ENCODE assay signal across 11 cellular contexts in genomic region chr17:39923836-39924690, GRCh38. TPM values are rescaled to one million over a fixed set of nuclear protein-coding genes. Genes with fewer than 3 reads are reported as not detected.
DNase-seq lines count a peak whose midpoint lies in the region; ATAC-seq, FAIRE-seq and TF ChIP-seq lines count a peak whose summit lies in the region.
"Had no signal": no experiment of that assay in that cellular context is flagged by ENCODE, and none has a peak within 500 bp of the region (broad histone marks: within the 10 kb centered on the region; RNA-seq: fewer than 3 reads in every experiment).

No MANE protein-coding gene starts in this region.

- peaks cover 11% of the 10 kb centered on the region; the same call in 1 of the 2 replicates for H4K20me1 ChIP-seq in HepG2 (ENCODE audit: insufficient read depth, low read length)

- peaks cover 63% of the 10 kb centered on the region for H3K4me1 Mint-ChIP-seq in activated naive CD8-positive, alpha-beta T cell treated with anti-CD3 and anti-CD28 coated beads, Interleukin-2, amount 10 ng/mL, durations not matched to agents 7 days and 5 days

- peak overlapping the region; percentile 93 for H3K27ac ChIP-seq in HepG2 (ENCODE audit: extremely low read length, insufficient read depth, low read length)
- peak overlapping the region in 1 of 4 donors; percentile 30 for H3K27ac ChIP-seq in Peyer's patch
- H3K27ac ChIP-seq: right atrium auricular region had no signal

- no TSS peak for BruUV-seq in HepG2 (replicated peaks; lab: Mats Ljungman, UMichigan)

- H3K4me3 ChIP-seq in BE2C (ENCODE audit: low read depth, low read length), result no peak overlapping the region
- peak overlapping the region; percentile 29 to 96 (median 72); a peak in 5 of 6 replicates for H3K4me3 ChIP-seq in HepG2 (replicated peaks in 1 of 3; ENCODE audit: insufficient read depth in 1 of 3, low read depth in 2 of 3, low read length in 3 of 3)
- peak overlapping the region in 1 of 4 donors; percentile 11 for H3K4me3 ChIP-seq in Peyer's patch
- H3K4me3 ChIP-seq: right atrium auricular region had no signal

- H3K36me3 ChIP-seq in BE2C, result peaks cover 18% of the 10 kb centered on the region
- peaks cover 25 to 26% of the 10 kb centered on the region in 2 experiments for H3K36me3 ChIP-seq in HepG2 (replicated peaks in 1 of 2; ENCODE audit: control insufficient read depth in 1 of 2, insufficient read depth in 2 of 2, low read length in 2 of 2)
- peaks cover 0 to 35% (median 4%) of the 10 kb centered on the region in 3 donors for H3K36me3 ChIP-seq in Peyer's patch

- TF ChIP-seq POLR2A in HepG2 (IDR thresholded peaks at IDR 0.05; ENCODE audit: insufficient read depth in 1 of 2, low read depth in 2 of 2, low read length in 2 of 2) (peak; percentile 13 to 57; a peak in 2 of 4 replicates), Peyer's patch (IDR thresholded peaks at IDR 0.05) (no peak)

- ATAC-seq in activated naive CD8-positive, alpha-beta T cell treated with anti-CD3 and anti-CD28 coated beads, Interleukin-2, amount 10 ng/mL, durations not matched to agents 7 days and 5 days (ENCODE audit: low read depth), result no peak
- ATAC-seq in HepG2, result peak; percentile 66

- peaks cover 42% of the 10 kb centered on the region for H3K36me3 Mint-ChIP-seq in activated naive CD8-positive, alpha-beta T cell treated with anti-CD3 and anti-CD28 coated beads, Interleukin-2, amount 10 ng/mL, durations not matched to agents 7 days and 5 days

- TF ChIP-seq RAD21 in HepG2 (CRISPR knock-in tag; IDR thresholded peaks at IDR 0.05), result peak; percentile 60

- peak; percentile 89 for FAIRE-seq in HepG2 (lab: Jason Lieb, UNC)

- POLR2A ChIA-PET in activated naive CD8-positive, alpha-beta T cell treated with anti-CD3 and anti-CD28 coated beads, Interleukin-2, amount 10 ng/mL, durations not matched to agents 7 days and 5 days (lab: Charles Lee), result interaction anchor here (3.4 kb wide), 1 partner anchor 169 kb away, joined by 17 read pairs; no protein-coding TSS in a partner anchor
- POLR2A ChIA-PET in HepG2 (lab: Yijun Ruan, JAX), result interaction anchor here (0.5 to 5.3 kb wide), 9 partner anchors 10 to 185 kb away, joined by 3 to 47 read pairs (median 4); partner anchors contain the start of genes NR1D1 and PSMD3

- H3K27ac Mint-ChIP-seq in activated naive CD8-positive, alpha-beta T cell treated with anti-CD3 and anti-CD28 coated beads, Interleukin-2, amount 10 ng/mL, durations not matched to agents 7 days and 5 days, result peak overlapping the region; percentile 94

- in situ Hi-C loops in HepG2 (cut with HindIII; ENCODE audit: extremely low pct_ligation_motif_present, low pct_unique_long_range_greater_than_20kb), result loop anchor here (5.0 kb wide), 1 partner anchor 48 kb away; no protein-coding TSS in a partner anchor

- CTCF ChIA-PET in HepG2 (lab: Yijun Ruan, JAX; ENCODE audit: low intra/inter-chr PET ratio, low total read pairs), result no interaction called here

- 18% methylated on average over 8 of the region's 17 CpGs for WGBS in HepG2 (ENCODE audit: low lambda C conversion rate)

- H2AFZ ChIP-seq in HepG2 (ENCODE audit: low read length), result no peak overlapping the region

- H3K9me3 ChIP-seq in BE2C (no peaks in the 10 kb centered on the region), HepG2 (ENCODE audit: low read length) (no peaks in the 10 kb centered on the region), Peyer's patch (no peaks in the 10 kb centered on the region)
- H3K9me3 ChIP-seq: right atrium auricular region had no signal

- peak overlapping the region; percentile 97 for H3K4me2 ChIP-seq in HepG2 (ENCODE audit: low read depth, low read length)

- H3K9ac ChIP-seq in HepG2 (ENCODE audit: insufficient read depth, low read depth, low read length), result peak overlapping the region; percentile 90

- TF ChIP-seq EP300 in HepG2 (IDR thresholded peaks at IDR 0.05; ENCODE audit: low read depth in 2 of 2, low read length in 2 of 2) (peak in 1 of 2 experiments; percentile 92; a peak in 2 of 4 replicates), HepG2 (CRISPR knock-in tag; IDR thresholded peaks at IDR 0.05; ENCODE audit: borderline replicate concordance) (peak; percentile 98)

- H3K27me3 ChIP-seq in BE2C (no peaks in the 10 kb centered on the region), HepG2 (ENCODE audit: control insufficient read depth in 1 of 2, insufficient read depth in 2 of 2, low read length in 2 of 2) (no peaks in the 10 kb centered on the region; a peak in 1 of 5 replicates), Peyer's patch (no peaks in the 10 kb centered on the region)
- H3K27me3 ChIP-seq: right atrium auricular region had no signal

- intact Hi-C loops in HepG2 (cut with micrococcal nuclease; ENCODE audit: unreplicated experiment), result loop anchor here (10.0 kb wide), 1 partner anchor 181 kb away; the partner anchor contains the start of gene NR1D1

- H3K4me1 ChIP-seq in BE2C (peaks cover 20% of the 10 kb centered on the region), HepG2 (ENCODE audit: insufficient read depth, low read length) (peaks cover 79% of the 10 kb centered on the region), Peyer's patch (peaks cover 0 to 51% (median 16%) of the 10 kb centered on the region in 4 donors)

- peak; percentile 27; the same call in 1 of the 2 replicates for TF ChIP-seq CTCF in BE2C (IDR thresholded peaks at IDR 0.05; ENCODE audit: low read depth, low read length)
- TF ChIP-seq CTCF in HepG2 (CRISPR knock-in tag; IDR thresholded peaks at IDR 0.05), result peak; percentile 62
- TF ChIP-seq CTCF in Peyer's patch (IDR thresholded peaks at IDR 0.05), result no peak

- H3K9me3 Mint-ChIP-seq in activated naive CD8-positive, alpha-beta T cell treated with anti-CD3 and anti-CD28 coated beads, Interleukin-2, amount 10 ng/mL, durations not matched to agents 7 days and 5 days, result no peaks in the 10 kb centered on the region

- no peaks in the 10 kb centered on the region for H3K27me3 Mint-ChIP-seq in activated naive CD8-positive, alpha-beta T cell treated with anti-CD3 and anti-CD28 coated beads, Interleukin-2, amount 10 ng/mL, durations not matched to agents 7 days and 5 days

- DNase-seq in BE2C (peak; percentile 36), HCEC 1CT (peak; percentile 16), HepG2 (ENCODE audit: low spot score) (peak; percentile 97), NAMALWA (ENCODE audit: low spot score) (no peak), Peyer's patch (no peak), NCI-H748 treated with DMSO at 0.1 percent for 48 hours (lab: John Stamatoyannopoulos, UW) (no peak)
- no peak for DNase-seq in activated naive CD8-positive, alpha-beta T cell treated with anti-CD3 and anti-CD28 coated beads, Interleukin-2, amount 10 ng/mL, durations not matched to agents 7 days and 5 days
- DNase-seq in stimulated activated CD8-positive, alpha-beta memory T cell treated with anti-CD3 and anti-CD28 coated beads, Interleukin-4, amount 100 ng/mL, for 48 hours, result no peak
- DNase-seq: GF-D8 had no signal

- peak overlapping the region; percentile 89 for H3K4me3 Mint-ChIP-seq in activated naive CD8-positive, alpha-beta T cell treated with anti-CD3 and anti-CD28 coated beads, Interleukin-2, amount 10 ng/mL, durations not matched to agents 7 days and 5 days

- peaks cover 50% of the 10 kb centered on the region for H3K79me2 ChIP-seq in HepG2 (ENCODE audit: insufficient read depth, low read length)

RNA-seq across cellular contexts. Expression of gene ORMDL3, which starts 3.3 kb away (rescaled TPM):
- polyA plus RNA-seq in BE2C (2012; ENCODE audit: insufficient read depth, insufficient read length, low read depth), result 63.1 TPM
- total RNA-seq in activated naive CD8-positive, alpha-beta T cell treated with anti-CD3 and anti-CD28 coated beads, Interleukin-2, amount 10 ng/mL, durations not matched to agents 7 days and 5 days, result 100 to 1,000 TPM; 149 to 159 TPM
- total RNA-seq in HepG2 (2016; rRNA removed; fragmentation: Illumina TruSeq; extraction: Trizol) (125 and 181 TPM in 2 replicates), Peyer's patch (10 to 100 TPM; 33.0 to 97.4 (median 79.0) TPM)
- total RNA-seq in HepG2 (2016; cell fraction: cytosol; rRNA removed; fragmentation: Illumina TruSeq; extraction: Trizol; ENCODE audit: low read depth), result 52.8 and 58.2 TPM in 2 replicates
- 110 and 214 TPM in 2 replicates for total RNA-seq in HepG2 (2016; cell fraction: insoluble cytoplasmic fraction; rRNA removed; fragmentation: Illumina TruSeq; extraction: Trizol)
- total RNA-seq in HepG2 (2016; cell fraction: membrane; rRNA removed; fragmentation: Illumina TruSeq; extraction: Trizol), result 136 and 143 TPM in 2 replicates
- total RNA-seq in HepG2 (2016; cell fraction: nucleus; rRNA removed; fragmentation: Illumina TruSeq; extraction: Trizol), result 112 and 134 TPM in 2 replicates
- polyA plus RNA-seq in HepG2 (2011; rRNA removed), result 384 and 546 TPM in 2 replicates
- 330 and 331 TPM in 2 replicates for polyA plus RNA-seq in HepG2 (2011; cell fraction: cytosol; rRNA removed)
- 319 and 431 TPM in 2 replicates for polyA plus RNA-seq in HepG2 (2011; cell fraction: nucleus; rRNA removed)
- polyA plus RNA-seq in HepG2 (2012), result 176 and 292 TPM in 2 replicates
- polyA plus RNA-seq in HepG2 (2016; cell fraction: cytosol; fragmentation: Illumina TruSeq; extraction: Trizol; ENCODE audit: low read depth), result 35.1 and 42.1 TPM in 2 replicates
- polyA plus RNA-seq in HepG2 (2016; cell fraction: insoluble cytoplasmic fraction; fragmentation: Illumina TruSeq; extraction: Trizol; ENCODE audit: low read depth), result 81.8 and 96.3 TPM in 2 replicates
- 72.9 and 81.6 TPM in 2 replicates for polyA plus RNA-seq in HepG2 (2016; cell fraction: membrane; fragmentation: Illumina TruSeq; extraction: Trizol; ENCODE audit: low read depth)
- 169 and 170 TPM in 2 replicates for polyA plus RNA-seq in HepG2 (2016; cell fraction: nucleus; fragmentation: Illumina TruSeq; extraction: Trizol; ENCODE audit: insufficient read depth, low read depth)
- 76.0 and 1,167 TPM in 2 replicates for polyA minus RNA-seq in HepG2 (2011; rRNA and poly(A)+ RNA removed; ENCODE audit: low replicate concordance)
- polyA minus RNA-seq in HepG2 (2011; cell fraction: cytosol; rRNA and poly(A)+ RNA removed), result 115 and 192 TPM in 2 replicates
- 79.2 and 94.6 TPM in 2 replicates for polyA minus RNA-seq in HepG2 (2011; cell fraction: nucleus; rRNA and poly(A)+ RNA removed)

RNA-seq across cellular contexts. Expression of gene LRRC3C, which starts 3.5 kb away (rescaled TPM):
- polyA plus RNA-seq in BE2C (2012; ENCODE audit: insufficient read depth, insufficient read length, low read depth), result not detected
- total RNA-seq in activated naive CD8-positive, alpha-beta T cell treated with anti-CD3 and anti-CD28 coated beads, Interleukin-2, amount 10 ng/mL, durations not matched to agents 7 days and 5 days, result not detected
- not detected in 2 replicates for total RNA-seq in HepG2 (2016; rRNA removed; fragmentation: Illumina TruSeq; extraction: Trizol)
- total RNA-seq in HepG2 (2016; cell fraction: cytosol; rRNA removed; fragmentation: Illumina TruSeq; extraction: Trizol; ENCODE audit: low read depth), result not detected in 2 replicates
- not detected in 2 replicates for total RNA-seq in HepG2 (2016; cell fraction: insoluble cytoplasmic fraction; rRNA removed; fragmentation: Illumina TruSeq; extraction: Trizol)
- not detected in 2 replicates for total RNA-seq in HepG2 (2016; cell fraction: membrane; rRNA removed; fragmentation: Illumina TruSeq; extraction: Trizol)
- total RNA-seq in HepG2 (2016; cell fraction: nucleus; rRNA removed; fragmentation: Illumina TruSeq; extraction: Trizol), result not detected in 2 replicates
- 0.10 and 0.17 TPM in 2 replicates for polyA plus RNA-seq in HepG2 (2011; rRNA removed)
- 0.11 TPM in 1 of 2 replicates, not detected in the other for polyA plus RNA-seq in HepG2 (2011; cell fraction: cytosol; rRNA removed)
- not detected in 2 replicates for polyA plus RNA-seq in HepG2 (2011; cell fraction: nucleus; rRNA removed)
- polyA plus RNA-seq in HepG2 (2012), result not detected in 2 replicates
- polyA plus RNA-seq in HepG2 (2016; cell fraction: cytosol; fragmentation: Illumina TruSeq; extraction: Trizol; ENCODE audit: low read depth), result not detected in 2 replicates
- polyA plus RNA-seq in HepG2 (2016; cell fraction: insoluble cytoplasmic fraction; fragmentation: Illumina TruSeq; extraction: Trizol; ENCODE audit: low read depth), result not detected in 2 replicates
- polyA plus RNA-seq in HepG2 (2016; cell fraction: membrane; fragmentation: Illumina TruSeq; extraction: Trizol; ENCODE audit: low read depth), result not detected in 2 replicates
- not detected in 2 replicates for polyA plus RNA-seq in HepG2 (2016; cell fraction: nucleus; fragmentation: Illumina TruSeq; extraction: Trizol; ENCODE audit: insufficient read depth, low read depth)
- polyA minus RNA-seq in HepG2 (2011; rRNA and poly(A)+ RNA removed; ENCODE audit: low replicate concordance), result 0.24 TPM in 1 of 2 replicates, not detected in the other
- polyA minus RNA-seq in HepG2 (2011; cell fraction: cytosol; rRNA and poly(A)+ RNA removed), result not detected in 2 replicates
- polyA minus RNA-seq in HepG2 (2011; cell fraction: nucleus; rRNA and poly(A)+ RNA removed), result not detected in 2 replicates
- total RNA-seq in Peyer's patch, result not detected
- total RNA-seq: right atrium auricular region had no signal
- polyA plus RNA-seq: adipose tissue had no signal

RNA-seq across cellular contexts. Expression of gene GSDMB, which starts 5.6 kb away (rescaled TPM):
- polyA plus RNA-seq in BE2C (2012; ENCODE audit: insufficient read depth, insufficient read length, low read depth), result 3.9 TPM
- total RNA-seq in activated naive CD8-positive, alpha-beta T cell treated with anti-CD3 and anti-CD28 coated beads, Interleukin-2, amount 10 ng/mL, durations not matched to agents 7 days and 5 days, result 10 to 100 TPM; 67.0 to 69.8 TPM
- total RNA-seq in HepG2 (2016; rRNA removed; fragmentation: Illumina TruSeq; extraction: Trizol) (0.70 and 3.3 TPM in 2 replicates), Peyer's patch (100 to 1,000 TPM in 3 of 4 donors, 10 to 100 TPM in 1; 91.6 to 277 (median 235) TPM)
- 0.44 and 0.51 TPM in 2 replicates for total RNA-seq in HepG2 (2016; cell fraction: cytosol; rRNA removed; fragmentation: Illumina TruSeq; extraction: Trizol; ENCODE audit: low read depth)
- 0.76 and 2.9 TPM in 2 replicates for total RNA-seq in HepG2 (2016; cell fraction: insoluble cytoplasmic fraction; rRNA removed; fragmentation: Illumina TruSeq; extraction: Trizol)
- total RNA-seq in HepG2 (2016; cell fraction: membrane; rRNA removed; fragmentation: Illumina TruSeq; extraction: Trizol), result 0.31 and 0.62 TPM in 2 replicates
- 8.3 and 9.3 TPM in 2 replicates for total RNA-seq in HepG2 (2016; cell fraction: nucleus; rRNA removed; fragmentation: Illumina TruSeq; extraction: Trizol)
- 30.4 and 39.4 TPM in 2 replicates for polyA plus RNA-seq in HepG2 (2011; rRNA removed)
- 3.7 and 4.3 TPM in 2 replicates for polyA plus RNA-seq in HepG2 (2011; cell fraction: cytosol; rRNA removed)
- 140 and 180 TPM in 2 replicates for polyA plus RNA-seq in HepG2 (2011; cell fraction: nucleus; rRNA removed)
- polyA plus RNA-seq in HepG2 (2012), result 36.5 and 54.8 TPM in 2 replicates
- 0.33 and 0.52 TPM in 2 replicates for polyA plus RNA-seq in HepG2 (2016; cell fraction: cytosol; fragmentation: Illumina TruSeq; extraction: Trizol; ENCODE audit: low read depth)
- polyA plus RNA-seq in HepG2 (2016; cell fraction: insoluble cytoplasmic fraction; fragmentation: Illumina TruSeq; extraction: Trizol; ENCODE audit: low read depth), result 0.73 and 1.2 TPM in 2 replicates
- 0.26 and 0.35 TPM in 2 replicates for polyA plus RNA-seq in HepG2 (2016; cell fraction: membrane; fragmentation: Illumina TruSeq; extraction: Trizol; ENCODE audit: low read depth)
- polyA plus RNA-seq in HepG2 (2016; cell fraction: nucleus; fragmentation: Illumina TruSeq; extraction: Trizol; ENCODE audit: insufficient read depth, low read depth), result 21.8 and 24.9 TPM in 2 replicates
- polyA minus RNA-seq in HepG2 (2011; rRNA and poly(A)+ RNA removed; ENCODE audit: low replicate concordance), result 4.9 and 23.3 TPM in 2 replicates
- 1.1 and 1.5 TPM in 2 replicates for polyA minus RNA-seq in HepG2 (2011; cell fraction: cytosol; rRNA and poly(A)+ RNA removed)
- polyA minus RNA-seq in HepG2 (2011; cell fraction: nucleus; rRNA and poly(A)+ RNA removed), result 42.0 and 56.2 TPM in 2 replicates

RNA-seq across cellular contexts. Expression of gene GSDMA, which starts 38.7 kb away (rescaled TPM):
- not detected for polyA plus RNA-seq in BE2C (2012; ENCODE audit: insufficient read depth, insufficient read length, low read depth)
- under 1 TPM in 1 of 2 experiments, not detected in 1; 0.26 TPM for total RNA-seq in activated naive CD8-positive, alpha-beta T cell treated with anti-CD3 and anti-CD28 coated beads, Interleukin-2, amount 10 ng/mL, durations not matched to agents 7 days and 5 days
- total RNA-seq in HepG2 (2016; rRNA removed; fragmentation: Illumina TruSeq; extraction: Trizol), result not detected in 2 replicates
- not detected in 2 replicates for total RNA-seq in HepG2 (2016; cell fraction: cytosol; rRNA removed; fragmentation: Illumina TruSeq; extraction: Trizol; ENCODE audit: low read depth)
- total RNA-seq in HepG2 (2016; cell fraction: insoluble cytoplasmic fraction; rRNA removed; fragmentation: Illumina TruSeq; extraction: Trizol), result not detected in 2 replicates
- total RNA-seq in HepG2 (2016; cell fraction: membrane; rRNA removed; fragmentation: Illumina TruSeq; extraction: Trizol), result not detected in 2 replicates
- not detected in 2 replicates for total RNA-seq in HepG2 (2016; cell fraction: nucleus; rRNA removed; fragmentation: Illumina TruSeq; extraction: Trizol)
- polyA plus RNA-seq in HepG2 (2011; rRNA removed), result 0.07 TPM in 1 of 2 replicates, not detected in the other
- polyA plus RNA-seq in HepG2 (2011; cell fraction: cytosol; rRNA removed), result 0.08 TPM in 1 of 2 replicates, not detected in the other
- polyA plus RNA-seq in HepG2 (2011; cell fraction: nucleus; rRNA removed), result not detected in 2 replicates
- polyA plus RNA-seq in HepG2 (2012), result not detected in 2 replicates
- polyA plus RNA-seq in HepG2 (2016; cell fraction: cytosol; fragmentation: Illumina TruSeq; extraction: Trizol; ENCODE audit: low read depth), result not detected in 2 replicates
- not detected in 2 replicates for polyA plus RNA-seq in HepG2 (2016; cell fraction: insoluble cytoplasmic fraction; fragmentation: Illumina TruSeq; extraction: Trizol; ENCODE audit: low read depth)
- polyA plus RNA-seq in HepG2 (2016; cell fraction: membrane; fragmentation: Illumina TruSeq; extraction: Trizol; ENCODE audit: low read depth), result not detected in 2 replicates
- not detected in 2 replicates for polyA plus RNA-seq in HepG2 (2016; cell fraction: nucleus; fragmentation: Illumina TruSeq; extraction: Trizol; ENCODE audit: insufficient read depth, low read depth)
- polyA minus RNA-seq in HepG2 (2011; rRNA and poly(A)+ RNA removed; ENCODE audit: low replicate concordance), result not detected in 2 replicates
- polyA minus RNA-seq in HepG2 (2011; cell fraction: cytosol; rRNA and poly(A)+ RNA removed), result not detected in 2 replicates
- polyA minus RNA-seq in HepG2 (2011; cell fraction: nucleus; rRNA and poly(A)+ RNA removed), result not detected in 2 replicates
- 1 to 10 TPM in 2 of 4 donors, not detected in 2; 1.6 to 3.3 TPM for total RNA-seq in Peyer's patch

RNA-seq across cellular contexts. Expression of gene ZPBP2, which starts 56.1 kb away (rescaled TPM):
- not detected for polyA plus RNA-seq in BE2C (2012; ENCODE audit: insufficient read depth, insufficient read length, low read depth)
- total RNA-seq in activated naive CD8-positive, alpha-beta T cell treated with anti-CD3 and anti-CD28 coated beads, Interleukin-2, amount 10 ng/mL, durations not matched to agents 7 days and 5 days, result under 1 TPM in 1 of 2 experiments, not detected in 1; 0.14 TPM
- total RNA-seq in HepG2 (2016; rRNA removed; fragmentation: Illumina TruSeq; extraction: Trizol) (not detected in 2 replicates), Peyer's patch (not detected)
- not detected in 2 replicates for total RNA-seq in HepG2 (2016; cell fraction: cytosol; rRNA removed; fragmentation: Illumina TruSeq; extraction: Trizol; ENCODE audit: low read depth)
- total RNA-seq in HepG2 (2016; cell fraction: insoluble cytoplasmic fraction; rRNA removed; fragmentation: Illumina TruSeq; extraction: Trizol), result not detected in 2 replicates
- total RNA-seq in HepG2 (2016; cell fraction: membrane; rRNA removed; fragmentation: Illumina TruSeq; extraction: Trizol), result not detected in 2 replicates
- total RNA-seq in HepG2 (2016; cell fraction: nucleus; rRNA removed; fragmentation: Illumina TruSeq; extraction: Trizol), result not detected in 2 replicates
- polyA plus RNA-seq in HepG2 (2011; rRNA removed), result not detected in 2 replicates
- not detected in 2 replicates for polyA plus RNA-seq in HepG2 (2011; cell fraction: cytosol; rRNA removed)
- not detected in 2 replicates for polyA plus RNA-seq in HepG2 (2011; cell fraction: nucleus; rRNA removed)
- not detected in 2 replicates for polyA plus RNA-seq in HepG2 (2012)
- not detected in 2 replicates for polyA plus RNA-seq in HepG2 (2016; cell fraction: cytosol; fragmentation: Illumina TruSeq; extraction: Trizol; ENCODE audit: low read depth)
- polyA plus RNA-seq in HepG2 (2016; cell fraction: insoluble cytoplasmic fraction; fragmentation: Illumina TruSeq; extraction: Trizol; ENCODE audit: low read depth), result not detected in 2 replicates
- not detected in 2 replicates for polyA plus RNA-seq in HepG2 (2016; cell fraction: membrane; fragmentation: Illumina TruSeq; extraction: Trizol; ENCODE audit: low read depth)
- not detected in 2 replicates for polyA plus RNA-seq in HepG2 (2016; cell fraction: nucleus; fragmentation: Illumina TruSeq; extraction: Trizol; ENCODE audit: insufficient read depth, low read depth)
- polyA minus RNA-seq in HepG2 (2011; rRNA and poly(A)+ RNA removed; ENCODE audit: low replicate concordance), result not detected in 2 replicates
- polyA minus RNA-seq in HepG2 (2011; cell fraction: cytosol; rRNA and poly(A)+ RNA removed), result not detected in 2 replicates
- polyA minus RNA-seq in HepG2 (2011; cell fraction: nucleus; rRNA and poly(A)+ RNA removed), result not detected in 2 replicates
- total RNA-seq: right atrium auricular region had no signal
- polyA plus RNA-seq: adipose tissue had no signal

Comparison
In these comparisons a context has a peak if more than half of its experiments do, and no peak if none do; other contexts are left out.
1. DNase-seq: peak in BE2C (single experiment), HCEC 1CT (single experiment) and HepG2 (single experiment); none in activated naive CD8-positive, alpha-beta T cell treated with anti-CD3 and anti-CD28 coated beads, Interleukin-2, amount 10 ng/mL, durations not matched to agents 7 days and 5 days (single experiment), NAMALWA (single experiment), Peyer's patch (0 of 3), stimulated activated CD8-positive, alpha-beta memory T cell treated with anti-CD3 and anti-CD28 coated beads, Interleukin-4, amount 100 ng/mL, for 48 hours (single experiment) and NCI-H748 treated with DMSO at 0.1 percent for 48 hours (single experiment).
2. CTCF ChIP-seq: peak in BE2C (single experiment) and HepG2 (single experiment); none in Peyer's patch (0 of 6).
3. POLR2A ChIP-seq: peak in HepG2 (2 of 2); none in Peyer's patch (0 of 2).
4. RNA of gene GSDMB, which starts 5.6 kb away (total RNA-seq): 91.6 to 277 TPM in Peyer's patch and 67.0 to 69.8 TPM in activated naive CD8-positive, alpha-beta T cell treated with anti-CD3 and anti-CD28 coated beads, Interleukin-2, amount 10 ng/mL, durations not matched to agents 7 days and 5 days; 0.31 to 9.3 TPM in HepG2; every median in the first group is over 4 times any median in the second.